ENCODE assay signal across 8 cellular contexts in genomic region chr19:14472202-14472961, GRCh38. TPM values are rescaled to one million over a fixed set of nuclear protein-coding genes. Genes with fewer than 3 reads are reported as not detected.
DNase-seq lines count a peak whose midpoint lies in the region; ATAC-seq and TF ChIP-seq lines count a peak whose summit lies in the region.
"Had no signal": no experiment of that assay in that cellular context is flagged by ENCODE, and none has a peak within 500 bp of the region (broad histone marks: within the 10 kb centered on the region; RNA-seq: fewer than 3 reads in every experiment).

No MANE protein-coding gene starts in this region.

- DNase-seq in NCI-H2196 treated with DMSO at 0.1 percent for 48 hours (lab: John Stamatoyannopoulos, UW; ENCODE audit: unreplicated experiment) (peak; percentile 50), mesendoderm (peak; percentile 79)
- DNase-seq in activated CD4-positive, alpha-beta memory T cell treated with anti-CD3 and anti-CD28 coated beads, Interleukin-2, amount 10 ng/mL, durations not matched to agents 7 days and 5 days = peak; percentile 81
- peak; percentile 81 for DNase-seq in effector CD4-positive, alpha-beta T cell
- peak; percentile 70 to 91 for DNase-seq in stimulated activated CD8-positive, alpha-beta memory T cell treated with anti-CD3 and anti-CD28 coated beads, Interleukin-4, amount 100 ng/mL, for 1 hour (ENCODE audit: low read depth in 2 of 2, low spot score in 1 of 2)

- peak overlapping the region; percentile 95 for H3K56ac ChIP-seq in mesendoderm (ENCODE audit: low read length)

- no peaks in the 10 kb centered on the region for H3K27me3 ChIP-seq in mesendoderm (ENCODE audit: insufficient read depth, low read length, poor library complexity)

- H3K27ac ChIP-seq in mesendoderm (ENCODE audit: low read depth, low read length) = no peak overlapping the region

- peaks cover 15% of the 10 kb centered on the region for H3K27me3 Mint-ChIP-seq in activated CD4-positive, alpha-beta memory T cell treated with anti-CD3 and anti-CD28 coated beads, Interleukin-2, amount 10 ng/mL, durations not matched to agents 7 days and 5 days

- no peaks in the 10 kb centered on the region for H3K79me1 ChIP-seq in mesendoderm (ENCODE audit: low read length)

- peak overlapping the region; percentile 45 for H3K23ac ChIP-seq in mesendoderm (ENCODE audit: low read length)

- peak; percentile 40 for TF ChIP-seq POLR2A in GM18951 (IDR thresholded peaks at IDR 0.05; ENCODE audit: extremely low read depth, insufficient read depth, insufficient read length)

- H3K27ac Mint-ChIP-seq in activated CD4-positive, alpha-beta memory T cell treated with anti-CD3 and anti-CD28 coated beads, Interleukin-2, amount 10 ng/mL, durations not matched to agents 7 days and 5 days = no peak overlapping the region

- no peak overlapping the region for H2BK120ac ChIP-seq in mesendoderm (ENCODE audit: low read depth, low read length)

- H3K9ac ChIP-seq in mesendoderm (ENCODE audit: low read length) = peak overlapping the region; percentile 80

- peak overlapping the region; percentile 84 for H3K4me2 ChIP-seq in mesendoderm (ENCODE audit: low read length)

- no peaks in the 10 kb centered on the region for H3K4me1 ChIP-seq in mesendoderm (ENCODE audit: control insufficient read depth, low read depth, low read length)

- POLR2A ChIA-PET in activated CD4-positive, alpha-beta memory T cell treated with anti-CD3 and anti-CD28 coated beads, Interleukin-2, amount 10 ng/mL, durations not matched to agents 7 days and 5 days (lab: Charles Lee) = interaction anchor here (1.0 kb wide), 1 partner anchor 341 kb away, joined by 3 read pairs; no protein-coding TSS in a partner anchor

- H3K4ac ChIP-seq in mesendoderm (ENCODE audit: low read depth, low read length) = no peak overlapping the region

- no CpG with 5 or more reads among the region's 66 CpGs for WGBS in mesendoderm (ENCODE audit: extremely low coverage, insufficient coverage, low lambda C conversion rate)

- H2BK15ac ChIP-seq in mesendoderm (replicated peaks; ENCODE audit: low read depth) = no peak overlapping the region

- no peak overlapping the region for H3K4me3 Mint-ChIP-seq in activated CD4-positive, alpha-beta memory T cell treated with anti-CD3 and anti-CD28 coated beads, Interleukin-2, amount 10 ng/mL, durations not matched to agents 7 days and 5 days

- H2BK5ac ChIP-seq in mesendoderm (ENCODE audit: low read length) = no peak overlapping the region

- no peak overlapping the region for H4K5ac ChIP-seq in mesendoderm (ENCODE audit: low read length)

- peaks cover 31% of the 10 kb centered on the region for H3K4me1 Mint-ChIP-seq in activated CD4-positive, alpha-beta memory T cell treated with anti-CD3 and anti-CD28 coated beads, Interleukin-2, amount 10 ng/mL, durations not matched to agents 7 days and 5 days

- H3K18ac ChIP-seq in mesendoderm (ENCODE audit: low read length) = peak overlapping the region; percentile 2

- in situ Hi-C loops in GM18951 (cut with MboI; ENCODE audit: low sequenced_read_pairs, unreplicated experiment) = no loop called here

- H3K36me3 Mint-ChIP-seq in activated CD4-positive, alpha-beta memory T cell treated with anti-CD3 and anti-CD28 coated beads, Interleukin-2, amount 10 ng/mL, durations not matched to agents 7 days and 5 days (ENCODE audit: low read depth) = peaks cover 19% of the 10 kb centered on the region

- H3K79me2 ChIP-seq in mesendoderm (ENCODE audit: control insufficient read depth, insufficient read depth, low read length) = no peaks in the 10 kb centered on the region

- ATAC-seq in HG02759 (IDR thresholded peaks at IDR 0.05; ENCODE audit: unreplicated experiment) = no peak

- H3K4me3 ChIP-seq in mesendoderm (ENCODE audit: low read length) = peak overlapping the region; percentile 25

- H3K9me3 Mint-ChIP-seq in activated CD4-positive, alpha-beta memory T cell treated with anti-CD3 and anti-CD28 coated beads, Interleukin-2, amount 10 ng/mL, durations not matched to agents 7 days and 5 days = no peaks in the 10 kb centered on the region

- H2AK5ac ChIP-seq in mesendoderm (ENCODE audit: low read length) = no peak overlapping the region

- CTCF ChIA-PET in activated CD4-positive, alpha-beta memory T cell treated with anti-CD3 and anti-CD28 coated beads, Interleukin-2, amount 10 ng/mL, durations not matched to agents 7 days and 5 days (lab: Charles Lee) = interaction anchor here (0.8 to 1.8 kb wide), 11 partner anchors 8 to 336 kb away, joined by 3 to 8 read pairs (median 3); partner anchors contain the start of genes ASF1B and GIPC1

- no peak overlapping the region for H4K8ac ChIP-seq in mesendoderm (ENCODE audit: low read depth, low read length)

- H3K36me3 ChIP-seq in mesendoderm (ENCODE audit: control insufficient read depth, insufficient read depth, low read length) = no peaks in the 10 kb centered on the region

RNA-seq across cellular contexts. Expression of gene PTGER1, which starts 2.8 kb away (rescaled TPM):
- total RNA-seq in activated CD4-positive, alpha-beta memory T cell treated with anti-CD3 and anti-CD28 coated beads, Interleukin-2, amount 10 ng/mL, durations not matched to agents 7 days and 5 days = 1 to 10 TPM in 1 of 2 experiments, under 1 TPM in 1; 0.93 to 1.3 TPM
- polyA plus RNA-seq in mesendoderm (2013, experiment 1 of 2) = 0.11 TPM
- 0.07 TPM for polyA plus RNA-seq in mesendoderm (2013, experiment 2 of 2)
- total RNA-seq: mononuclear cell had no signal

RNA-seq across cellular contexts. Expression of gene GIPC1, which starts 23.5 kb away (rescaled TPM):
- total RNA-seq in activated CD4-positive, alpha-beta memory T cell treated with anti-CD3 and anti-CD28 coated beads, Interleukin-2, amount 10 ng/mL, durations not matched to agents 7 days and 5 days = 10 to 100 TPM; 39.8 to 40.0 TPM
- polyA plus RNA-seq in mesendoderm (2013, experiment 1 of 2) = 47.1 TPM
- polyA plus RNA-seq in mesendoderm (2013, experiment 2 of 2) = 46.7 TPM

RNA-seq across cellular contexts. Expression of gene PKN1, which starts 39.3 kb away (rescaled TPM):
- total RNA-seq in activated CD4-positive, alpha-beta memory T cell treated with anti-CD3 and anti-CD28 coated beads, Interleukin-2, amount 10 ng/mL, durations not matched to agents 7 days and 5 days = 100 to 1,000 TPM; 219 to 232 TPM
- 35.9 TPM for polyA plus RNA-seq in mesendoderm (2013, experiment 1 of 2)
- polyA plus RNA-seq in mesendoderm (2013, experiment 2 of 2) = 37.9 TPM

RNA-seq across cellular contexts. Expression of gene DNAJB1, which starts 45.8 kb away (rescaled TPM):
- total RNA-seq in activated CD4-positive, alpha-beta memory T cell treated with anti-CD3 and anti-CD28 coated beads, Interleukin-2, amount 10 ng/mL, durations not matched to agents 7 days and 5 days = 100 to 1,000 TPM; 108 to 114 TPM
- polyA plus RNA-seq in mesendoderm (2013, experiment 1 of 2) = 28.6 TPM
- 30.0 TPM for polyA plus RNA-seq in mesendoderm (2013, experiment 2 of 2)

RNA-seq across cellular contexts. Expression of gene DDX39A, which starts 53.2 kb away (rescaled TPM):
- total RNA-seq in activated CD4-positive, alpha-beta memory T cell treated with anti-CD3 and anti-CD28 coated beads, Interleukin-2, amount 10 ng/mL, durations not matched to agents 7 days and 5 days = 100 to 1,000 TPM; 233 to 234 TPM
- polyA plus RNA-seq in mesendoderm (2013, experiment 1 of 2) = 147 TPM
- 152 TPM for polyA plus RNA-seq in mesendoderm (2013, experiment 2 of 2)
